Comparison of ENCODE assay signal across 12 cellular contexts in genomic region chr7:55387062-55387965, GRCh38. TPM values are rescaled to one million over a fixed set of nuclear protein-coding genes. Genes with fewer than 3 reads are reported as not detected.
DNase-seq lines count a peak whose midpoint lies in the region; ATAC-seq and TF ChIP-seq lines count a peak whose summit lies in the region.
"Had no signal": no experiment of that assay in that cellular context is flagged by ENCODE, and none has a peak within 500 bp of the region (broad histone marks: within the 10 kb centered on the region; RNA-seq: fewer than 3 reads in every experiment).

No MANE protein-coding gene starts in this region.

- peaks cover 8 to 14% of the 10 kb centered on the region in 2 donors for H3K9me3 ChIP-seq in breast epithelium

- TF ChIP-seq POLR2A in breast epithelium (IDR thresholded peaks at IDR 0.05) (no peak), erythroblast (IDR thresholded peaks at IDR 0.05; ENCODE audit: low read length) (no peak)

- H3K36me3 Mint-ChIP-seq in MCF 10A (ENCODE audit: insufficient read depth, unreplicated experiment), result peaks cover 7% of the 10 kb centered on the region
- peaks cover 58% of the 10 kb centered on the region for H3K36me3 Mint-ChIP-seq in stimulated activated naive CD8-positive, alpha-beta T cell treated with anti-CD3 and anti-CD28 coated beads, Interleukin-15, Interleukin-2, amounts not matched to agents 100 ng/mL and 50 ng/mL, for 24 hours (ENCODE audit: low read depth)

- TF ChIP-seq CTCF in MCF 10A (IDR thresholded peaks at IDR 0.05; ENCODE audit: unreplicated experiment) (no peak), breast epithelium (IDR thresholded peaks at IDR 0.05) (no peak), RWPE1 (conservative IDR thresholded peaks at IDR 0.05; ENCODE audit: low read depth) (no peak)

- CTCF ChIA-PET in MCF 10A (lab: Yijun Ruan, JAX) (interaction anchor here (0.6 to 0.8 kb wide), 4 partner anchors 9 to 107 kb away, joined by 3 to 5 read pairs (median 3); no protein-coding TSS in a partner anchor), RWPE1 (lab: Yijun Ruan, JAX) (interaction anchor here (0.6 kb wide), 1 partner anchor 33 kb away, joined by 4 read pairs; no protein-coding TSS in a partner anchor)

- H3K4me1 ChIP-seq in breast epithelium, result no peaks in the 10 kb centered on the region

- intact Hi-C loops in MCF 10A (cut with micrococcal nuclease) (no loop called here), breast epithelium (cut with DNase I; ENCODE audit: low total_unique reads) (no loop called here)

- peaks cover 42% of the 10 kb centered on the region for H3K9me3 Mint-ChIP-seq in MCF 10A (ENCODE audit: unreplicated experiment)
- H3K9me3 Mint-ChIP-seq in stimulated activated naive CD8-positive, alpha-beta T cell treated with anti-CD3 and anti-CD28 coated beads, Interleukin-15, Interleukin-2, amounts not matched to agents 100 ng/mL and 50 ng/mL, for 24 hours, result peaks cover 50% of the 10 kb centered on the region

- no peak overlapping the region for H3K4me3 Mint-ChIP-seq in MCF 10A (ENCODE audit: unreplicated experiment)
- peak overlapping the region; percentile 12 for H3K4me3 Mint-ChIP-seq in stimulated activated naive CD8-positive, alpha-beta T cell treated with anti-CD3 and anti-CD28 coated beads, Interleukin-15, Interleukin-2, amounts not matched to agents 100 ng/mL and 50 ng/mL, for 24 hours
- H3K4me3 Mint-ChIP-seq: CD4-positive, alpha-beta T cell; nephron progenitor cell had no signal

- DNase-seq in MCF 10A (ENCODE audit: unreplicated experiment), result peak; percentile 44
- DNase-seq in breast epithelium (ENCODE audit: low spot score in 2 of 2), result no peak
- DNase-seq in NCI-H69 (lab: John Stamatoyannopoulos, UW), result peak; percentile 35
- peak; percentile 52 to 59 for DNase-seq in erythroblast (lab: John Stamatoyannopoulos, UW)
- DNase-seq in RWPE1 (ENCODE audit: low spot score), result no peak
- no peak for DNase-seq in SHP77 treated with DMSO at 0.1 percent for 48 hours (lab: John Stamatoyannopoulos, UW)
- DNase-seq: aorta; CD4-positive, alpha-beta T cell; nephron progenitor cell had no signal

- H3K27me3 ChIP-seq in breast epithelium, result no peaks in the 10 kb centered on the region

- no peak for ATAC-seq in HG03460 (IDR thresholded peaks at IDR 0.05; ENCODE audit: unreplicated experiment)
- ATAC-seq: HCT116 had no signal

- POLR2A ChIA-PET in MCF 10A (lab: Yijun Ruan, JAX) (interaction anchor here (0.6 kb wide), 1 partner anchor 22 kb away, joined by 3 read pairs; the partner anchor contains the start of gene LANCL2), RWPE1 (lab: Yijun Ruan, JAX; ENCODE audit: low non-redundant PET) (no interaction called here)

- H3K27me3 Mint-ChIP-seq in MCF 10A (ENCODE audit: insufficient read depth, unreplicated experiment), result no peaks in the 10 kb centered on the region
- H3K27me3 Mint-ChIP-seq in stimulated activated naive CD8-positive, alpha-beta T cell treated with anti-CD3 and anti-CD28 coated beads, Interleukin-15, Interleukin-2, amounts not matched to agents 100 ng/mL and 50 ng/mL, for 24 hours, result no peaks in the 10 kb centered on the region
- H3K27me3 Mint-ChIP-seq: CD4-positive, alpha-beta T cell had no signal

- no peak overlapping the region for H3K27ac Mint-ChIP-seq in MCF 10A (ENCODE audit: low read depth, unreplicated experiment)
- peak overlapping the region; percentile 78 for H3K27ac Mint-ChIP-seq in stimulated activated naive CD8-positive, alpha-beta T cell treated with anti-CD3 and anti-CD28 coated beads, Interleukin-15, Interleukin-2, amounts not matched to agents 100 ng/mL and 50 ng/mL, for 24 hours
- H3K27ac Mint-ChIP-seq: CD4-positive, alpha-beta T cell; nephron progenitor cell had no signal

- BruUV-seq in MCF 10A (replicated peaks; lab: Mats Ljungman, UMichigan), result no TSS peak

- no peaks in the 10 kb centered on the region for H3K36me3 ChIP-seq in breast epithelium

- H3K4me1 Mint-ChIP-seq in MCF 10A (ENCODE audit: insufficient read depth, unreplicated experiment), result no peaks in the 10 kb centered on the region
- peaks cover 30% of the 10 kb centered on the region for H3K4me1 Mint-ChIP-seq in stimulated activated naive CD8-positive, alpha-beta T cell treated with anti-CD3 and anti-CD28 coated beads, Interleukin-15, Interleukin-2, amounts not matched to agents 100 ng/mL and 50 ng/mL, for 24 hours (ENCODE audit: low read depth)
- H3K4me1 Mint-ChIP-seq: nephron progenitor cell had no signal

- no peak overlapping the region for H3K27ac ChIP-seq in breast epithelium
- no peak overlapping the region for H3K27ac ChIP-seq in RWPE1

- H3K4me3 ChIP-seq in breast epithelium, result no peak overlapping the region

RNA-seq across cellular contexts. Expression of gene LANCL2, which starts 22.2 kb away (rescaled TPM):
- total RNA-seq in MCF 10A (2022), result 9.6 and 14.3 TPM in 2 replicates
- total RNA-seq in breast epithelium, result 10 to 100 TPM; 11.8 to 22.4 (median 20.2) TPM

Comparison
In these comparisons a context has a peak if more than half of its experiments do, and no peak if none do; other contexts are left out.
1. DNase-seq: peak in MCF 10A (single experiment), NCI-H69 (single experiment) and erythroblast (2 of 2); none in breast epithelium (0 of 2), RWPE1 (single experiment) and SHP77 treated with DMSO at 0.1 percent for 48 hours (single experiment).